22 cellular contexts compared by ENCODE assay signal in the genomic region with DNA sequence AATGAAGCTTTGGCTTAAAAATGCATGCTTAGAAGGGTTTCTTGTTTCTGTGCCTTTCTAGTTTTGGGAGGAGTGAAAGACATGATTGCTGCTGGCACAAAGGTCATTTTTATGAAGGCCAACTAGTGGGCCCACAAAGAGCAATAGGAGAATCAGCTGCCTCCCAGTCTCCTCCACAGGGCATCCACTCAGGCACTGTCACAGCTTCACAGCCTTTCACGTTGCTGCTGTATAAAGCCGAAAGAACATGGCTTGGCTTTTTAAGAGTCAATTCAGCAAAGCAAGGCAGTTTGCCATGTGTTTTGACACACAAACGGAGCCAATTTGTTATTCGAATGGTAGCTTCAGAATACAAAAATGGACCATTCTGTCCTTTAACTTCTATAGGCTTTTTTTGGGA.
DNase-seq lines count a peak whose midpoint lies in the region; TF ChIP-seq lines count a peak whose summit lies in the region.
"Had no signal": no experiment of that assay in that cellular context is flagged by ENCODE, and none has a peak within 500 bp of the region (broad histone marks: within the 10 kb centered on the region; RNA-seq: fewer than 3 reads in every experiment).

No MANE protein-coding gene starts in this region.

- H3K23ac ChIP-seq in trophoblast cell (ENCODE audit: low read length): no peak overlapping the region

- H3K79me2 ChIP-seq in trophoblast cell (ENCODE audit: control insufficient read depth, insufficient read depth, low read length, poor library complexity): no peaks in the 10 kb centered on the region

- H3K9me3 ChIP-seq in trophoblast cell (ENCODE audit: insufficient read depth, low read depth, low read length): no peaks in the 10 kb centered on the region
- H3K9me3 ChIP-seq: MG63, SJSA1 had no signal

- H4K12ac ChIP-seq in trophoblast cell (ENCODE audit: low read depth, low read length): no peak overlapping the region

- no peak for TF ChIP-seq CTCF in brain (conservative IDR thresholded peaks at IDR 0.05)

- H3K79me1 ChIP-seq in trophoblast cell (ENCODE audit: low read length): no peaks in the 10 kb centered on the region

- no peak overlapping the region for H2AK5ac ChIP-seq in trophoblast cell (ENCODE audit: low read length)

- no peak overlapping the region for H3K4me3 ChIP-seq in trophoblast cell (ENCODE audit: low read depth, low read length)
- H3K4me3 ChIP-seq: K562, MG63, SJSA1 had no signal

- H3K4me2 ChIP-seq in trophoblast cell (ENCODE audit: low read length): peak overlapping the region; percentile 1

- H3K27ac ChIP-seq in layer of hippocampus (ENCODE audit: low read depth, low read length): peak overlapping the region; percentile 39
- H3K27ac ChIP-seq in trophoblast cell (ENCODE audit: low read depth, low read length): no peak overlapping the region
- H3K27ac ChIP-seq: 22Rv1, SJSA1 had no signal

- H3K4ac ChIP-seq in trophoblast cell (ENCODE audit: low read depth, low read length): no peak overlapping the region

- H3K18ac ChIP-seq in trophoblast cell (ENCODE audit: low read length): no peak overlapping the region

- H3K27me3 Mint-ChIP-seq in brain: peaks cover 60% of the 10 kb centered on the region

- H4K8ac ChIP-seq in trophoblast cell (ENCODE audit: low read depth, low read length): no peak overlapping the region

- H3K9me3 Mint-ChIP-seq in brain: peaks cover 0 to 5% (median 0%) of the 10 kb centered on the region in 5 experiments
- H3K9me3 Mint-ChIP-seq: CD8-positive, alpha-beta T cell had no signal

- H4K91ac ChIP-seq in trophoblast cell (ENCODE audit: low read depth, low read length): no peak overlapping the region

- no peaks in the 10 kb centered on the region for H3K27me3 ChIP-seq in layer of hippocampus (ENCODE audit: control insufficient read depth, insufficient read depth, low read length)
- no peaks in the 10 kb centered on the region for H3K27me3 ChIP-seq in trophoblast cell (ENCODE audit: insufficient read depth, low read length)
- H3K27me3 ChIP-seq: MG63, SJSA1 had no signal

- no peaks in the 10 kb centered on the region for H3K36me3 Mint-ChIP-seq in brain
- H3K36me3 Mint-ChIP-seq: CD8-positive, alpha-beta T cell had no signal

- H3K27ac Mint-ChIP-seq in brain: peak overlapping the region in 4 of 5 experiments; percentile 63 to 87 (median 72)
- H3K27ac Mint-ChIP-seq: CD8-positive, alpha-beta T cell had no signal

- H2BK120ac ChIP-seq in trophoblast cell (ENCODE audit: insufficient read depth, low read length, poor library complexity): no peak overlapping the region

- no peak overlapping the region for H2AFZ ChIP-seq in trophoblast cell (ENCODE audit: insufficient read depth, low read length, poor library complexity)

- no peaks in the 10 kb centered on the region for H3K36me3 ChIP-seq in trophoblast cell (ENCODE audit: control insufficient read depth in 1 of 2, insufficient read depth in 2 of 2, low read length in 2 of 2)
- H3K36me3 ChIP-seq: MG63, SJSA1 had no signal

- DNase-seq in NCI-H1092 treated with DMSO at 0.1 percent for 48 hours (lab: John Stamatoyannopoulos, UW) (peak; percentile 8), NCI-H1092 (lab: John Stamatoyannopoulos, UW) (no peak), trophoblast cell (no peak), kidney tubule cell (ENCODE audit: low spot score) (no peak), RPMI8226 (no peak)
- no peak for DNase-seq in effector CD4-positive, alpha-beta T cell
- DNase-seq: ACHN; Calu3; CD8-positive, alpha-beta T cell; DMS53; EL; MG63; NCI-H1436; NCI-H2029; NCI-H2171 treated with DMSO at 0.1 percent for 48 hours; NCI-H524 treated with DMSO at 0.1 percent for 48 hours; OCI-M1 had no signal

- no CpG with 5 or more reads among the region's 4 CpGs for WGBS in trophoblast cell (ENCODE audit: extremely low coverage, insufficient coverage, insufficient read length)

- peak overlapping the region in 1 of 5 experiments; percentile 53 for H3K4me3 Mint-ChIP-seq in brain
- H3K4me3 Mint-ChIP-seq: CD8-positive, alpha-beta T cell had no signal

- peaks cover 88% of the 10 kb centered on the region for H3K4me1 Mint-ChIP-seq in brain

- H2BK12ac ChIP-seq in trophoblast cell (ENCODE audit: low read length): no peak overlapping the region

- no peak overlapping the region for H2BK5ac ChIP-seq in trophoblast cell (ENCODE audit: low read depth, low read length, poor library complexity)

- no peak overlapping the region for H3K9ac ChIP-seq in trophoblast cell (ENCODE audit: low read length)

- H3K14ac ChIP-seq in trophoblast cell (ENCODE audit: low read length): no peak overlapping the region

- H3K4me1 ChIP-seq in trophoblast cell (ENCODE audit: control insufficient read depth in 1 of 2, insufficient read depth in 2 of 2, low read length in 2 of 2): peaks cover 4 to 10% of the 10 kb centered on the region in 2 experiments
